16 cellular contexts compared by ENCODE assay signal in genomic region chr2:5560981-5561380, GRCh38.
DNase-seq lines count a peak whose midpoint lies in the region; ATAC-seq, FAIRE-seq and TF ChIP-seq lines count a peak whose summit lies in the region.
"Had no signal": no experiment of that assay in that cellular context is flagged by ENCODE, and none has a peak within 500 bp of the region (broad histone marks: within the 10 kb centered on the region; RNA-seq: fewer than 3 reads in every experiment).

No MANE protein-coding gene starts in this region.

- H2BK5ac ChIP-seq in mesenchymal stem cell (ENCODE audit: low read depth, low read length, poor library complexity, severe bottlenecking): no peak overlapping the region

- ATAC-seq in HG03457 (IDR thresholded peaks at IDR 0.05; ENCODE audit: unreplicated experiment): no peak
- ATAC-seq: gastroesophageal sphincter had no signal

- TF ChIP-seq CTCF in MCF 10A (IDR thresholded peaks at IDR 0.05; ENCODE audit: unreplicated experiment): no peak
- TF ChIP-seq CTCF in breast epithelium (IDR thresholded peaks at IDR 0.05): no peak

- no peaks in the 10 kb centered on the region for H3K4me1 ChIP-seq in breast epithelium
- H3K4me1 ChIP-seq in mesenchymal stem cell (ENCODE audit: control insufficient read depth, insufficient read depth, low read depth, low read length): peaks cover 6% of the 10 kb centered on the region
- H3K4me1 ChIP-seq: gastroesophageal sphincter had no signal

- no peak overlapping the region for H3K18ac ChIP-seq in mesenchymal stem cell (ENCODE audit: low read depth in 1 of 2, low read length in 2 of 2)

- no peak overlapping the region for H2BK15ac ChIP-seq in mesenchymal stem cell (ENCODE audit: low read depth, poor library complexity, severe bottlenecking)

- peak; percentile 78 for DNase-seq in MCF 10A (ENCODE audit: unreplicated experiment)
- no peak for DNase-seq in breast epithelium (ENCODE audit: low spot score in 2 of 2)
- DNase-seq in astrocyte of the hippocampus (ENCODE audit: low read depth, low spot score): peak; percentile 93
- peak; percentile 25 for DNase-seq in mesenchymal stem cell
- peak; percentile 53 for DNase-seq in urothelium cell line (ENCODE audit: low spot score)
- no peak for DNase-seq in DMS153 treated with DMSO at 0.1 percent for 48 hours (lab: John Stamatoyannopoulos, UW; ENCODE audit: unreplicated experiment)
- no peak for DNase-seq in activated CD4-positive, CD25-positive, alpha-beta regulatory T cell treated with anti-CD3 and anti-CD28 coated beads, Interleukin-2, amount 50 U/mL, for 72 hours
- DNase-seq: activated effector memory CD4-positive, alpha-beta T cell treated with anti-CD3 and anti-CD28 coated beads, Interleukin-2, amount 50 U/mL, for 16 hours; endodermal cell; KBM-7; NCI-H1436; NCI-H446; ovary had no signal

- no peaks in the 10 kb centered on the region for H3K27me3 Mint-ChIP-seq in MCF 10A (ENCODE audit: insufficient read depth, unreplicated experiment)

- POLR2A ChIA-PET in MCF 10A (lab: Yijun Ruan, JAX): no interaction called here

- WGBS in mesenchymal stem cell: 64% methylated on average over 8 of the region's 8 CpGs

- no peaks in the 10 kb centered on the region for H3K9me3 ChIP-seq in breast epithelium
- peaks cover 2% of the 10 kb centered on the region for H3K9me3 ChIP-seq in mesenchymal stem cell (ENCODE audit: control insufficient read depth, low read length)
- H3K9me3 ChIP-seq: gastroesophageal sphincter, ovary had no signal

- H3K4ac ChIP-seq in mesenchymal stem cell (ENCODE audit: low read depth in 1 of 2, low read length in 2 of 2): no peak overlapping the region

- H3K79me1 ChIP-seq in mesenchymal stem cell (replicated peaks; ENCODE audit: low read length, poor library complexity, severe bottlenecking): no peaks in the 10 kb centered on the region

- H3K27ac Mint-ChIP-seq in MCF 10A (ENCODE audit: low read depth, unreplicated experiment): peak overlapping the region; percentile 39
- H3K27ac Mint-ChIP-seq: endodermal cell had no signal

- no peak overlapping the region for H3K4me3 Mint-ChIP-seq in MCF 10A (ENCODE audit: unreplicated experiment)
- H3K4me3 Mint-ChIP-seq: endodermal cell had no signal

- H3K23ac ChIP-seq in mesenchymal stem cell (ENCODE audit: low read length in 2 of 2): no peak overlapping the region

- no peak for TF ChIP-seq POLR2A in breast epithelium (IDR thresholded peaks at IDR 0.05)

- intact Hi-C loops in MCF 10A (cut with micrococcal nuclease) (no loop called here), breast epithelium (cut with DNase I; ENCODE audit: low total_unique reads) (no loop called here)

- CTCF ChIA-PET in MCF 10A (lab: Yijun Ruan, JAX): no interaction called here

- H2AK5ac ChIP-seq in mesenchymal stem cell (ENCODE audit: low read length, severe bottlenecking): no peak overlapping the region

- no TSS peak for BruUV-seq in MCF 10A (replicated peaks; lab: Mats Ljungman, UMichigan)

- no peak overlapping the region for H3K14ac ChIP-seq in mesenchymal stem cell (ENCODE audit: low read length in 2 of 2)

- H3K36me3 ChIP-seq in breast epithelium: no peaks in the 10 kb centered on the region
- H3K36me3 ChIP-seq in mesenchymal stem cell (ENCODE audit: control insufficient read depth in 1 of 2, insufficient read depth in 2 of 2, low read depth in 1 of 2, low read length in 2 of 2): no peaks in the 10 kb centered on the region
- H3K36me3 ChIP-seq: gastroesophageal sphincter, ovary had no signal

- peak overlapping the region; percentile 35 for H3K4me2 ChIP-seq in mesenchymal stem cell (ENCODE audit: low read length, poor library complexity, severe bottlenecking)

- H3K4me3 ChIP-seq in breast epithelium: no peak overlapping the region
- H3K4me3 ChIP-seq in mesenchymal stem cell (ENCODE audit: insufficient read depth in 1 of 2, low read depth in 1 of 2, low read length in 2 of 2): no peak overlapping the region
- H3K4me3 ChIP-seq: gastroesophageal sphincter, ovary had no signal

- H3K36me3 Mint-ChIP-seq in MCF 10A (ENCODE audit: insufficient read depth, unreplicated experiment): no peaks in the 10 kb centered on the region

- no peak overlapping the region for H4K8ac ChIP-seq in mesenchymal stem cell (ENCODE audit: low read length)

- H2AFZ ChIP-seq in mesenchymal stem cell (ENCODE audit: low read depth, low read length): no peak overlapping the region

- no peak overlapping the region for H3K27ac ChIP-seq in breast epithelium
- H3K27ac ChIP-seq in mesenchymal stem cell (ENCODE audit: low read length, poor library complexity, severe bottlenecking): no peak overlapping the region
- H3K27ac ChIP-seq: gastroesophageal sphincter, ovary had no signal

- H3K9me3 Mint-ChIP-seq in MCF 10A (ENCODE audit: unreplicated experiment): no peaks in the 10 kb centered on the region

- H3K4me1 Mint-ChIP-seq in MCF 10A (ENCODE audit: insufficient read depth, unreplicated experiment): peaks cover 19% of the 10 kb centered on the region
- H3K4me1 Mint-ChIP-seq: endodermal cell had no signal

- H4K91ac ChIP-seq in mesenchymal stem cell (ENCODE audit: low read length): no peak overlapping the region

- H3K9ac ChIP-seq in mesenchymal stem cell (ENCODE audit: low read length): no peak overlapping the region

- peak; percentile 67 for FAIRE-seq in urothelium cell line (lab: Jason Lieb, UNC)
- FAIRE-seq: bronchial epithelial cell had no signal

- H2BK120ac ChIP-seq in mesenchymal stem cell (ENCODE audit: low read depth, low read length): no peak overlapping the region

- H3K27me3 ChIP-seq in breast epithelium: no peaks in the 10 kb centered on the region
- H3K27me3 ChIP-seq in mesenchymal stem cell (ENCODE audit: control insufficient read depth in 1 of 2, insufficient read depth in 1 of 2, low read length in 2 of 2): no peaks in the 10 kb centered on the region
- H3K27me3 ChIP-seq: ovary had no signal

- H2BK12ac ChIP-seq in mesenchymal stem cell (ENCODE audit: low read length in 2 of 2): no peak overlapping the region

Comparison
In these comparisons a context has a peak if more than half of its experiments do, and no peak if none do; other contexts are left out.
1. DNase-seq: peak in MCF 10A (single experiment), astrocyte of the hippocampus (single experiment), mesenchymal stem cell (single experiment) and urothelium cell line (single experiment); none in breast epithelium (0 of 2), DMS153 treated with DMSO at 0.1 percent for 48 hours (single experiment) and activated CD4-positive, CD25-positive, alpha-beta regulatory T cell treated with anti-CD3 and anti-CD28 coated beads, Interleukin-2, amount 50 U/mL, for 72 hours (single experiment).